In genomic region chr1:165717918-165718515, GRCh38 we compare ENCODE assay signal across 9 cellular contexts. TPM values are rescaled to one million over a fixed set of nuclear protein-coding genes. Genes with fewer than 3 reads are reported as not detected.
DNase-seq lines count a peak whose midpoint lies in the region; ATAC-seq and TF ChIP-seq lines count a peak whose summit lies in the region.
"Had no signal": no experiment of that assay in that cellular context is flagged by ENCODE, and none has a peak within 500 bp of the region (broad histone marks: within the 10 kb centered on the region; RNA-seq: fewer than 3 reads in every experiment).

No MANE protein-coding gene starts in this region.

- TF ChIP-seq RAD21 in Ishikawa (IDR thresholded peaks at IDR 0.05; ENCODE audit: low read depth): peak; percentile 91

- intact Hi-C loops in mammary epithelial cell (cut with micrococcal nuclease) (loop anchor here (1.0 to 10.0 kb wide), 5 partner anchors 111 to 759 kb away; partner anchors contain the start of gene FAM78B), left lung (cut with DNase I) (loop anchor here in 1 of 2 donors (5.0 kb wide), 1 partner anchor 194 kb away; no protein-coding TSS in a partner anchor), transverse colon (cut with DNase I; ENCODE audit: low total_unique reads) (loop anchor here (10.0 kb wide), 1 partner anchor 197 kb away; no protein-coding TSS in a partner anchor)

- H3K4me2 ChIP-seq in mammary epithelial cell (ENCODE audit: insufficient read depth, low read depth, low read length): no peak overlapping the region

- CTCF ChIA-PET in mammary epithelial cell (lab: Charles Lee; ENCODE audit: low non-redundant PET): no interaction called here

- TF ChIP-seq CTCF in C4-2B (conservative IDR thresholded peaks at IDR 0.05) (peak; percentile 89), GM12875 (IDR thresholded peaks at IDR 0.05; ENCODE audit: borderline replicate concordance, insufficient read depth, low read depth, low read length) (peak; percentile 65; the same call in 1 of the 2 replicates), Peyer's patch (IDR thresholded peaks at IDR 0.05) (peak in 5 of 6 experiments; percentile 44 to 91 (median 87)), mammary epithelial cell (conservative IDR thresholded peaks at IDR 0.05 in 1 of 2, IDR thresholded peaks at IDR 0.05 in 1 of 2; ENCODE audit: extremely low read depth in 1 of 2, insufficient read depth in 1 of 2, low read depth in 1 of 2, low read length in 2 of 2) (peak; percentile 77 to 87), left lung (IDR thresholded peaks at IDR 0.05) (peak in 1 of 2 donors; percentile 54), transverse colon (IDR thresholded peaks at IDR 0.05) (peak; percentile 51 to 76 (median 65))

- H3K79me2 ChIP-seq in mammary epithelial cell (ENCODE audit: insufficient read depth, low read length): no peaks in the 10 kb centered on the region

- no peaks in the 10 kb centered on the region for H3K4me1 ChIP-seq in Peyer's patch
- no peaks in the 10 kb centered on the region for H3K4me1 ChIP-seq in mammary epithelial cell (ENCODE audit: insufficient read depth, low read length)
- no peaks in the 10 kb centered on the region for H3K4me1 ChIP-seq in left lung
- no peaks in the 10 kb centered on the region for H3K4me1 ChIP-seq in transverse colon

- WGBS in mammary epithelial cell (ENCODE audit: low coverage, missing lambda C conversion rate): 26% methylated on average over 4 of the region's 4 CpGs
- WGBS in transverse colon (ENCODE audit: low coverage in 1 of 2), 2 donors: 22 to 24% methylated on average over 4 of the region's 4 CpGs

- H3K9ac ChIP-seq in mammary epithelial cell (ENCODE audit: insufficient read depth, low read length): no peak overlapping the region

- H3K36me3 ChIP-seq in Peyer's patch: no peaks in the 10 kb centered on the region
- H3K36me3 ChIP-seq in mammary epithelial cell (ENCODE audit: insufficient read depth, low read length): no peaks in the 10 kb centered on the region
- H3K36me3 ChIP-seq in left lung: no peaks in the 10 kb centered on the region
- H3K36me3 ChIP-seq in transverse colon: no peaks in the 10 kb centered on the region

- TF ChIP-seq POLR2A in Peyer's patch (IDR thresholded peaks at IDR 0.05) (no peak), transverse colon (IDR thresholded peaks at IDR 0.05) (no peak)

- H3K27ac ChIP-seq in C4-2B (no peak overlapping the region), Peyer's patch (no peak overlapping the region), mammary epithelial cell (ENCODE audit: insufficient read depth, low read depth, low read length) (no peak overlapping the region), left lung (no peak overlapping the region), transverse colon (no peak overlapping the region)
- H3K27ac ChIP-seq: SK-N-MC had no signal

- no peak overlapping the region for H2AFZ ChIP-seq in mammary epithelial cell (ENCODE audit: low read depth, low read length)

- no peak for TF ChIP-seq EP300 in Ishikawa (IDR thresholded peaks at IDR 0.05; ENCODE audit: borderline replicate concordance)
- TF ChIP-seq EP300 in transverse colon (IDR thresholded peaks at IDR 0.05; ENCODE audit: low read depth): no peak

- H3K27me3 ChIP-seq in Peyer's patch: no peaks in the 10 kb centered on the region
- no peaks in the 10 kb centered on the region for H3K27me3 ChIP-seq in mammary epithelial cell (ENCODE audit: insufficient read depth, low read length)
- H3K27me3 ChIP-seq in left lung: no peaks in the 10 kb centered on the region
- no peaks in the 10 kb centered on the region for H3K27me3 ChIP-seq in transverse colon

- in situ Hi-C loops in mammary epithelial cell (cut with MboI; ENCODE audit: low sequenced_read_pairs in 2 of 2) (loop anchor here (5.0 to 25.0 kb wide), 3 partner anchors 189 to 769 kb away; no protein-coding TSS in a partner anchor), transverse colon (cut with MboI; ENCODE audit: low pct_ligation_motif_present in 1 of 4, low pct_unique_long_range_greater_than_20kb in 1 of 4, low sequenced_read_pairs in 3 of 4) (loop anchor here (5.0 to 25.0 kb wide), 6 partner anchors 194 to 769 kb away; partner anchors contain the start of gene FAM78B (in 1 of the 4))

- H3K9me3 ChIP-seq in Peyer's patch (no peaks in the 10 kb centered on the region), mammary epithelial cell (replicated peaks; ENCODE audit: insufficient read depth, low read length) (no peaks in the 10 kb centered on the region), left lung (no peaks in the 10 kb centered on the region), transverse colon (no peaks in the 10 kb centered on the region)

- dilution Hi-C loops in mammary epithelial cell (cut with HindIII; ENCODE audit: low sequenced_read_pairs): loop anchor here (10.0 kb wide), 1 partner anchor 207 kb away; no protein-coding TSS in a partner anchor

- H3K4me3 ChIP-seq in GM12875 (ENCODE audit: low read depth, low read length): no peak overlapping the region
- H3K4me3 ChIP-seq in Peyer's patch: no peak overlapping the region
- no peak overlapping the region for H3K4me3 ChIP-seq in mammary epithelial cell (replicated peaks in 1 of 3; ENCODE audit: insufficient read depth in 1 of 3, low read depth in 2 of 3, low read length in 3 of 3)
- H3K4me3 ChIP-seq in left lung: no peak overlapping the region
- H3K4me3 ChIP-seq in transverse colon: no peak overlapping the region
- H3K4me3 ChIP-seq: SK-N-MC had no signal

- BruUV-seq in mammary epithelial cell (replicated peaks; lab: Mats Ljungman, UMichigan): no TSS peak

- ATAC-seq in left lung (peak; percentile 73), HG03457 (IDR thresholded peaks at IDR 0.05; ENCODE audit: unreplicated experiment) (no peak)

- no peaks in the 10 kb centered on the region for H4K20me1 ChIP-seq in mammary epithelial cell (ENCODE audit: insufficient read depth, low read length)

- peak in 2 of 3 donors; percentile 40 to 77 for DNase-seq in Peyer's patch
- DNase-seq in mammary epithelial cell: peak; percentile 52
- DNase-seq in left lung: no peak
- DNase-seq in transverse colon: peak; percentile 60

TF ChIP-seq in Ishikawa, 13 proteins besides CTCF, POLR2A, EP300 and RAD21:
- TF ChIP-seq YY1 (IDR thresholded peaks at IDR 0.05; ENCODE audit: low read depth) (no peak), TCF12 (IDR thresholded peaks at IDR 0.05; ENCODE audit: low read depth) (no peak), USF1 (IDR thresholded peaks at IDR 0.05) (no peak), EGR1 (IDR thresholded peaks at IDR 0.05) (no peak)

RNA-seq across cellular contexts. Expression of gene ALDH9A1, which starts 19.7 kb away (rescaled TPM):
- 100 to 1,000 TPM in 1 of 4 donors, 10 to 100 TPM in 3; 54.5 to 104 (median 74.0) TPM for total RNA-seq in Peyer's patch
- total RNA-seq in mammary epithelial cell: 10 to 100 TPM; 51.2 to 55.2 TPM
- polyA plus RNA-seq in mammary epithelial cell: 58.8 TPM
- polyA minus RNA-seq in mammary epithelial cell: 78.5 TPM
- total RNA-seq in left lung: 10 to 100 TPM; 69.3 to 69.6 TPM
- total RNA-seq in transverse colon: 100 to 1,000 TPM in 1 of 4 donors, 10 to 100 TPM in 3; 15.3 to 103 (median 59.5) TPM

RNA-seq across cellular contexts. Expression of gene TMCO1, which starts 50.7 kb away (rescaled TPM):
- total RNA-seq in Peyer's patch (100 to 1,000 TPM in 1 of 4 donors, 10 to 100 TPM in 3; 29.7 to 183 (median 72.9) TPM), mammary epithelial cell (10 to 100 TPM; 79.0 to 80.9 TPM), left lung (100 to 1,000 TPM in 1 of 2 donors, 10 to 100 TPM in 1; 91.5 to 102 TPM), transverse colon (100 to 1,000 TPM in 3 of 4 donors, 10 to 100 TPM in 1; 28.3 to 180 (median 128) TPM)
- 95.7 TPM for polyA plus RNA-seq in mammary epithelial cell
- 36.6 TPM for polyA minus RNA-seq in mammary epithelial cell

Comparison
In these comparisons a context has a peak if more than half of its experiments do, and no peak if none do; other contexts are left out.
1. DNase-seq: peak in Peyer's patch (2 of 3), mammary epithelial cell (single experiment) and transverse colon (single experiment); none in left lung (0 of 2).